In genomic region chr1:154219511-154219910, GRCh38 we compare ENCODE assay signal across 7 cellular contexts.
DNase-seq lines count a peak whose midpoint lies in the region; ATAC-seq and TF ChIP-seq lines count a peak whose summit lies in the region.

No MANE protein-coding gene starts in this region.

- peak overlapping the region; percentile 100 for H3K9ac ChIP-seq in mucosa of rectum (ENCODE audit: low read depth in 1 of 2, low read length in 2 of 2)

- TF ChIP-seq CTCF in GM12864 (IDR thresholded peaks at IDR 0.05; ENCODE audit: low read depth, low read length, missing control alignments), result no peak
- no peak for TF ChIP-seq CTCF in coronary artery (IDR thresholded peaks at IDR 0.05)

- DNase-seq in GM12864 (ENCODE audit: low read depth) (no peak), NCI-H1694 treated with DMSO at 0.1 percent for 48 hours (lab: John Stamatoyannopoulos, UW) (peak; percentile 21), coronary artery (ENCODE audit: low spot score) (no peak), HK-2 (ENCODE audit: unreplicated experiment) (no peak)

- H3K27me3 ChIP-seq in mucosa of rectum (ENCODE audit: control insufficient read depth in 2 of 2, insufficient read depth in 2 of 2, low read length in 2 of 2), result no peaks in the 10 kb centered on the region

- H3K9me3 ChIP-seq in mucosa of rectum (ENCODE audit: control insufficient read depth in 2 of 2, low read length in 2 of 2), result no peaks in the 10 kb centered on the region

- H3K27ac ChIP-seq in coronary artery, result peak overlapping the region; percentile 99 to 100
- H3K27ac ChIP-seq in mucosa of rectum (ENCODE audit: low read depth in 2 of 2, low read length in 2 of 2), result peak overlapping the region; percentile 21 to 97

- H3K4me1 ChIP-seq in mucosa of rectum (ENCODE audit: control insufficient read depth in 2 of 2, insufficient read depth in 2 of 2, low read length in 2 of 2), result peaks cover 18 to 23% of the 10 kb centered on the region in 2 donors

- peaks cover 7 to 11% of the 10 kb centered on the region in 2 donors for H3K36me3 ChIP-seq in mucosa of rectum (ENCODE audit: control insufficient read depth in 2 of 2, insufficient read depth in 2 of 2, low read length in 2 of 2)

- ATAC-seq in GM18867 (IDR thresholded peaks at IDR 0.05; ENCODE audit: unreplicated experiment) (no peak), GM18861 (IDR thresholded peaks at IDR 0.05; ENCODE audit: unreplicated experiment) (no peak)

- H3K4me3 ChIP-seq in GM12864 (ENCODE audit: low read depth, low read length), result peak overlapping the region; percentile 86
- H3K4me3 ChIP-seq in coronary artery, result peak overlapping the region; percentile 94
- peak overlapping the region; percentile 100 for H3K4me3 ChIP-seq in mucosa of rectum (ENCODE audit: low read length in 2 of 2)
